ENCODE assay signal across 18 cellular contexts in the genomic region with DNA sequence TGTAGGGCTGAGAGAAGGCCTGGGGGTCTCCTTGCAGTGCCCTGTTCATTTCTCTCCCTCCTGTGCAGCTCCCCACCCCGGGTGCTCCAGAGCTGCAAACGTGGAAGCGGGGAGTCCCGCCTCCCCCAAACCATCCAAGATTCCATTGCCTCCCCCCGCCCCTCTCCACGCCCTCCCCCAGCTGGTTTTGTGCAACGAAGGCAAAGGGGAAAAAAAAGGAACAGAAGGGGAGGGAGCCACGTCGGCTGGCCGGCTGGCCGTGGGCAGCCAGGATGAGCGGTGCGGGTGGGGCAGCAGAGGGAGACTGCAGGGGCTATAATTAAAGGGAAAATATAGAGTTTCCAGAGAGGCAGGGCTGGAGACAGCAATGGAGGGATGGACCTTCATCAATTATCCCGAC. TPM values are rescaled to one million over a fixed set of nuclear protein-coding genes. Genes with fewer than 3 reads are reported as not detected.
DNase-seq lines count a peak whose midpoint lies in the region; ATAC-seq, FAIRE-seq and TF ChIP-seq lines count a peak whose summit lies in the region.
"Had no signal": no experiment of that assay in that cellular context is flagged by ENCODE, and none has a peak within 500 bp of the region (broad histone marks: within the 10 kb centered on the region; RNA-seq: fewer than 3 reads in every experiment).

No MANE protein-coding gene starts in this region.

- no peaks in the 10 kb centered on the region for H3K9me3 ChIP-seq in heart right ventricle
- no peaks in the 10 kb centered on the region for H3K9me3 ChIP-seq in esophagus muscularis mucosa
- no peaks in the 10 kb centered on the region for H3K9me3 ChIP-seq in osteoblast (ENCODE audit: low read depth, low read length)
- no peaks in the 10 kb centered on the region for H3K9me3 ChIP-seq in aorta (ENCODE audit: control insufficient read depth, low read length)
- H3K9me3 ChIP-seq: spleen, thyroid gland had no signal

- H3K27me3 ChIP-seq in heart right ventricle (peaks cover 0 to 65% (median 42%) of the 10 kb centered on the region in 7 donors), esophagus muscularis mucosa (peaks cover 0 to 15% (median 3%) of the 10 kb centered on the region in 4 donors), osteoblast (ENCODE audit: insufficient read depth, low read length) (no peaks in the 10 kb centered on the region), aorta (ENCODE audit: control insufficient read depth in 1 of 2, insufficient read depth in 2 of 2, low read length in 1 of 2) (no peaks in the 10 kb centered on the region)

- ATAC-seq in left cardiac atrium (no peak), heart right ventricle (no peak), aorta (ENCODE audit: low FRiP score) (no peak)
- ATAC-seq: GM12878; naive thymus-derived CD4-positive, alpha-beta T cell had no signal

- H4K20me1 ChIP-seq in osteoblast (ENCODE audit: insufficient read depth, low read length) = peaks cover 29% of the 10 kb centered on the region

- no peak for TF ChIP-seq EP300 in esophagus muscularis mucosa (IDR thresholded peaks at IDR 0.05)

- FAIRE-seq in GM12891 (lab: Jason Lieb, UNC) = no peak
- FAIRE-seq: GM12878, keratinocyte had no signal

- H3K27ac ChIP-seq in heart right ventricle (peak overlapping the region in 3 of 10 donors; percentile 53 to 79 (median 62)), esophagus muscularis mucosa (replicated peaks in 1 of 4) (peak overlapping the region; percentile 42 to 94 (median 59)), osteoblast (ENCODE audit: low read depth, low read length) (peak overlapping the region; percentile 96), aorta (ENCODE audit: low read depth in 1 of 2, low read length in 2 of 2) (no peak overlapping the region)
- H3K27ac ChIP-seq: thyroid gland had no signal

- peaks cover 3 to 65% (median 28%) of the 10 kb centered on the region in 9 donors for H3K4me1 ChIP-seq in heart right ventricle
- H3K4me1 ChIP-seq in esophagus muscularis mucosa = peaks cover 26 to 96% (median 66%) of the 10 kb centered on the region in 4 donors
- H3K4me1 ChIP-seq in osteoblast (ENCODE audit: insufficient read depth, low read length) = peaks cover 65% of the 10 kb centered on the region
- no peaks in the 10 kb centered on the region for H3K4me1 ChIP-seq in aorta (ENCODE audit: control insufficient read depth in 1 of 2, insufficient read depth in 2 of 2, low read length in 2 of 2)

- peaks cover 55% of the 10 kb centered on the region for H3K79me2 ChIP-seq in osteoblast (ENCODE audit: insufficient read depth, low read length)

- peak overlapping the region; percentile 86 for H3K4me2 ChIP-seq in osteoblast (ENCODE audit: insufficient read depth, low read length)

- H3K4me3 ChIP-seq in heart right ventricle (no peak overlapping the region), esophagus muscularis mucosa (no peak overlapping the region), osteoblast (ENCODE audit: insufficient read depth, low read length) (peak overlapping the region; percentile 40), aorta (ENCODE audit: low read length in 2 of 2) (no peak overlapping the region)
- H3K4me3 ChIP-seq: GM12878, spleen, thyroid gland had no signal

- DNase-seq in left cardiac atrium = peak; percentile 20
- DNase-seq in heart right ventricle = no peak
- no peak for DNase-seq in esophagus muscularis mucosa (ENCODE audit: extremely low spot score)
- DNase-seq in osteoblast (ENCODE audit: insufficient read length, low spot score, missing footprints) = peak; percentile 89
- DNase-seq in aorta = peak; percentile 61 to 74
- no peak for DNase-seq in GM12891 (ENCODE audit: insufficient read length, low spot score)
- DNase-seq in occipital lobe (lab: John Stamatoyannopoulos, UW) = no peak
- no peak for DNase-seq in activated effector memory CD4-positive, alpha-beta T cell treated with Interleukin-2 at 50 U/mL for 16 hours
- DNase-seq: DMS 273 treated with DMSO at 0.1 percent for 48 hours; foreskin melanocyte; naive thymus-derived CD4-positive, alpha-beta T cell; NCI-H446; RPMI8226; thyroid gland had no signal

- TF ChIP-seq CTCF in heart right ventricle (IDR thresholded peaks at IDR 0.05) = no peak
- TF ChIP-seq CTCF in esophagus muscularis mucosa (IDR thresholded peaks at IDR 0.05) = no peak
- TF ChIP-seq CTCF in osteoblast (IDR thresholded peaks at IDR 0.05; ENCODE audit: extremely low read depth, low read depth, low read length) = no peak

- peaks cover 0 to 12% (median 3%) of the 10 kb centered on the region in 9 donors for H3K36me3 ChIP-seq in heart right ventricle
- peaks cover 0 to 2% (median under 1%) of the 10 kb centered on the region in 4 donors for H3K36me3 ChIP-seq in esophagus muscularis mucosa
- H3K36me3 ChIP-seq in osteoblast (ENCODE audit: insufficient read depth, low read length) = peaks cover 17% of the 10 kb centered on the region
- H3K36me3 ChIP-seq in aorta (ENCODE audit: control insufficient read depth in 1 of 2, insufficient read depth in 2 of 2, low read length in 1 of 2) = no peaks in the 10 kb centered on the region
- H3K36me3 ChIP-seq: thyroid gland had no signal

- intact Hi-C loops in left cardiac atrium (cut with DNase I) = loop anchor here in 1 of 2 donors (5.0 kb wide), 2 partner anchors 69 to 94 kb away; partner anchors contain the start of gene TMEM92
- intact Hi-C loops in heart right ventricle (cut with DNase I) = loop anchor here in 1 of 10 donors (5.0 kb wide), 1 partner anchor 69 kb away; the partner anchor contains the start of gene TMEM92
- intact Hi-C loops in esophagus muscularis mucosa (cut with DNase I) = no loop called here
- intact Hi-C loops in aorta (cut with DNase I) = no loop called here

- WGBS in heart right ventricle, 2 donors = 48 to 62% methylated on average over 14 of the region's 14 CpGs
- 58% methylated on average over 14 of the region's 14 CpGs for WGBS in esophagus muscularis mucosa
- WGBS in aorta, 2 donors = 38 to 49% methylated on average over 14 of the region's 14 CpGs

- no peak for TF ChIP-seq POLR2A in esophagus muscularis mucosa (IDR thresholded peaks at IDR 0.05; ENCODE audit: low read depth)
- no peak for TF ChIP-seq POLR2A in GM12891 (IDR thresholded peaks at IDR 0.05; ENCODE audit: low read depth, low read length)

- no peak overlapping the region for H2AFZ ChIP-seq in osteoblast (ENCODE audit: low read length)

TF ChIP-seq in GM12891, 5 proteins besides CTCF, POLR2A, EP300 and RAD21:
- TF ChIP-seq PAX5 (IDR thresholded peaks at IDR 0.05; ENCODE audit: insufficient read depth, low read length, severe bottlenecking) = no peak
- no peak for TF ChIP-seq TAF1 (IDR thresholded peaks at IDR 0.05; ENCODE audit: low read depth, low read length)
- no peak for TF ChIP-seq POU2F2 (IDR thresholded peaks at IDR 0.05; ENCODE audit: low read depth, low read length)
- no peak for TF ChIP-seq POLR2AphosphoS5 (IDR thresholded peaks at IDR 0.05; ENCODE audit: low read depth, low read length)
- TF ChIP-seq SPI1 (IDR thresholded peaks at IDR 0.05; ENCODE audit: low read depth, low read length) = no peak

RNA-seq across cellular contexts. Expression of gene COL1A1, which starts 1.7 kb away (rescaled TPM):
- total RNA-seq in left cardiac atrium (100 to 1,000 TPM; 106 to 151 TPM), heart right ventricle (100 to 1,000 TPM in 1 of 10 donors, 10 to 100 TPM in 9; 31.7 to 455 (median 45.9) TPM), esophagus muscularis mucosa (100 to 1,000 TPM in 1 of 4 donors, 10 to 100 TPM in 3; 20.7 to 123 (median 41.5) TPM), osteoblast (6,718 and 8,987 TPM in 2 replicates), aorta (100 to 1,000 TPM; 400 to 948 TPM), occipital lobe (17.6 TPM)
- polyA plus RNA-seq in heart right ventricle (10 to 100 TPM; 30.2 to 81.5 TPM), aorta (100 to 1,000 TPM in 1 of 2 donors, 10 to 100 TPM in 1; 70.2 to 391 TPM)
- 6.1 TPM for polyA plus RNA-seq in GM12891 (2012; ENCODE audit: low read depth, missing spikeins)
- polyA plus RNA-seq: naive thymus-derived CD4-positive, alpha-beta T cell had no signal

RNA-seq across cellular contexts. Expression of gene SGCA, which starts 37.3 kb away (rescaled TPM):
- total RNA-seq in left cardiac atrium = 100 to 1,000 TPM in 1 of 2 donors, 10 to 100 TPM in 1; 96.3 to 131 TPM
- total RNA-seq in heart right ventricle = 100 to 1,000 TPM; 136 to 204 (median 158) TPM
- polyA plus RNA-seq in heart right ventricle = 100 to 1,000 TPM; 137 to 314 TPM
- 100 to 1,000 TPM in 1 of 4 donors, 10 to 100 TPM in 3; 72.7 to 145 (median 82.8) TPM for total RNA-seq in esophagus muscularis mucosa
- 0.29 TPM in 1 of 2 replicates, not detected in the other for total RNA-seq in osteoblast
- total RNA-seq in aorta = 10 to 100 TPM; 91.8 to 92.7 TPM
- 100 to 1,000 TPM in 1 of 2 donors, 10 to 100 TPM in 1; 86.4 to 198 TPM for polyA plus RNA-seq in aorta
- polyA plus RNA-seq in GM12891 (2012; ENCODE audit: low read depth, missing spikeins) = 1.3 TPM
- total RNA-seq in occipital lobe = not detected
- total RNA-seq: A673 had no signal
- polyA plus RNA-seq: keratinocyte; naive thymus-derived CD4-positive, alpha-beta T cell had no signal

RNA-seq across cellular contexts. Expression of gene PPP1R9B, which starts 52.6 kb away (rescaled TPM):
- 10 to 100 TPM; 35.8 to 43.4 TPM for total RNA-seq in left cardiac atrium
- total RNA-seq in heart right ventricle = 10 to 100 TPM; 17.3 to 45.4 (median 26.9) TPM
- polyA plus RNA-seq in heart right ventricle = 10 to 100 TPM; 22.4 to 42.7 TPM
- 10 to 100 TPM; 20.2 to 46.3 (median 37.5) TPM for total RNA-seq in esophagus muscularis mucosa
- total RNA-seq in osteoblast = 44.2 and 48.9 TPM in 2 replicates
- 10 to 100 TPM; 64.4 to 99.0 TPM for total RNA-seq in aorta
- polyA plus RNA-seq in aorta = 10 to 100 TPM; 20.3 to 26.1 TPM
- 52.5 TPM for polyA plus RNA-seq in GM12891 (2012; ENCODE audit: low read depth, missing spikeins)
- 69.9 TPM for total RNA-seq in occipital lobe

Comparison
In these comparisons a context has a peak if more than half of its experiments do, and no peak if none do; other contexts are left out.
1. DNase-seq: peak in left cardiac atrium (single experiment), osteoblast (single experiment) and aorta (2 of 2); none in heart right ventricle (0 of 2), esophagus muscularis mucosa (single experiment), GM12891 (single experiment), occipital lobe (single experiment) and activated effector memory CD4-positive, alpha-beta T cell treated with Interleukin-2 at 50 U/mL for 16 hours (single experiment).
2. H3K27ac ChIP-seq: peak in esophagus muscularis mucosa (4 of 4) and osteoblast (single experiment); none in aorta (0 of 2).
3. RNA of gene SGCA, which starts 37.3 kb away (total RNA-seq): 136 to 204 TPM in heart right ventricle, 96.3 to 131 TPM in left cardiac atrium, 91.8 to 92.7 TPM in aorta and 72.7 to 145 TPM in esophagus muscularis mucosa; 0.29 TPM in osteoblast and not detected in occipital lobe (single experiment); every median in the first group is over 10 times any median in the second.